Comparison of ENCODE assay signal across 18 cellular contexts in the genomic region with DNA sequence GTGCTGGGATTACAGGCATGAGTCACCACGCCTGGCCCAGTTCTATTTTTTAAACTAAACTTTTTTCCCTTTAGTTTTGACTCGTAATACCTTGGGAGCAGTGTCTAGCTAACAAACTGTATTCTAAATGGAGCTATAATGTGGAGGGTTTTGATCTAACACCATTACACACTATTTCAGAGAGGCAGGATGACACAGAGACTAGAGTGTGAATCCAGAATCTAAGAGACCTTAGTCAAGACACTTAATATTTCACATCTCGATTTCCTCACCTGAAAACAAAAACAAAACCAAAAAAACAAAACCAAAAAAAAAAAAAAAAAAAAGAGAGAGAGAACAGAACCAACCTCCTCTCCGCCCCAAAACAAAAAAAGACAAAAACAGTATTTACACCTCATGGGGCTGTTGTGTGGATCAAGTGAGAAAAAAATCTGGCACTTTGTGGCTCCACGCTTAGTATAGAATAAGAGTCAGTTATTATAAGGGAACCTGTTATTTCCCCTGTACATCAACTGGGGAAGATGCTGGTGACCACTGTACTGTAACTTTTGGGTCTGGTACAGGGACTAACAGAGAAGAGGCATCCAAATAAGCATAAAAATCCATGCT.
"Had no signal": no experiment of that assay in that cellular context is flagged by ENCODE, and none has a peak within 500 bp of the region (broad histone marks: within the 10 kb centered on the region; RNA-seq: fewer than 3 reads in every experiment).

No MANE protein-coding gene starts in this region.

- H3K4me3 ChIP-seq: adrenal gland, gastroesophageal sphincter, psoas muscle, spleen, upper lobe of left lung had no signal

- H3K27ac ChIP-seq: adrenal gland, gastroesophageal sphincter, psoas muscle, spleen, upper lobe of left lung, VCaP had no signal

- H3K27me3 Mint-ChIP-seq: stimulated activated naive B cell treated with anti-CD40 and anti-IgM and Interleukin-4, amounts not matched to agents 10 μg/mL and 1 μg/mL and 100 μg/mL, for 72 hours had no signal

- H3K27ac Mint-ChIP-seq: stimulated activated naive B cell treated with anti-CD40 and anti-IgM and Interleukin-4, amounts not matched to agents 10 μg/mL and 1 μg/mL and 100 μg/mL, for 72 hours had no signal

- DNase-seq: activated CD4-positive, alpha-beta T cell treated with anti-CD3 and anti-CD28 coated beads, Interleukin-2, amount 50 U/mL, for 1 hour; activated naive CD4-positive, alpha-beta T cell; activated T-cell treated with anti-CD3 and anti-CD28 coated beads, Interleukin-2, amount 50 U/mL, for 4 hours; adrenal gland; caudate nucleus; cortex of kidney; effector CD8-positive, alpha-beta T cell; left ventricle myocardium superior; mesenchymal stem cell; psoas muscle; spleen; stimulated activated CD4-positive, alpha-beta T cell treated with anti-CD3 and anti-CD28 coated beads, Interleukin-1b, Interleukin-23, amount 100 ng/mL, for 48 hours; stimulated activated naive B cell treated with anti-CD40 and anti-IgM and Interleukin-4, amounts not matched to agents 10 μg/mL and 1 μg/mL and 100 μg/mL, for 72 hours; T1000; upper lobe of left lung had no signal

- H3K9me3 Mint-ChIP-seq: stimulated activated naive B cell treated with anti-CD40 and anti-IgM and Interleukin-4, amounts not matched to agents 10 μg/mL and 1 μg/mL and 100 μg/mL, for 72 hours had no signal

- H3K27me3 ChIP-seq: adrenal gland, gastroesophageal sphincter, spleen, upper lobe of left lung had no signal

- H3K9me3 ChIP-seq: adrenal gland, gastroesophageal sphincter, psoas muscle, upper lobe of left lung had no signal

- ATAC-seq: gastroesophageal sphincter; left ventricle myocardium superior; psoas muscle; sciatic nerve; stimulated activated naive B cell treated with anti-CD40 and anti-IgM and Interleukin-4, amounts not matched to agents 10 μg/mL and 1 μg/mL and 100 μg/mL, for 72 hours had no signal

- H3K36me3 ChIP-seq: adrenal gland, gastroesophageal sphincter, upper lobe of left lung had no signal

- H3K4me3 Mint-ChIP-seq: activated T-cell treated with anti-CD3 and anti-CD28 coated beads, Interleukin-2, amount 50 U/mL, for 4 hours; stimulated activated naive B cell treated with anti-CD40 and anti-IgM and Interleukin-4, amounts not matched to agents 10 μg/mL and 1 μg/mL and 100 μg/mL, for 72 hours had no signal
